In the genomic region with DNA sequence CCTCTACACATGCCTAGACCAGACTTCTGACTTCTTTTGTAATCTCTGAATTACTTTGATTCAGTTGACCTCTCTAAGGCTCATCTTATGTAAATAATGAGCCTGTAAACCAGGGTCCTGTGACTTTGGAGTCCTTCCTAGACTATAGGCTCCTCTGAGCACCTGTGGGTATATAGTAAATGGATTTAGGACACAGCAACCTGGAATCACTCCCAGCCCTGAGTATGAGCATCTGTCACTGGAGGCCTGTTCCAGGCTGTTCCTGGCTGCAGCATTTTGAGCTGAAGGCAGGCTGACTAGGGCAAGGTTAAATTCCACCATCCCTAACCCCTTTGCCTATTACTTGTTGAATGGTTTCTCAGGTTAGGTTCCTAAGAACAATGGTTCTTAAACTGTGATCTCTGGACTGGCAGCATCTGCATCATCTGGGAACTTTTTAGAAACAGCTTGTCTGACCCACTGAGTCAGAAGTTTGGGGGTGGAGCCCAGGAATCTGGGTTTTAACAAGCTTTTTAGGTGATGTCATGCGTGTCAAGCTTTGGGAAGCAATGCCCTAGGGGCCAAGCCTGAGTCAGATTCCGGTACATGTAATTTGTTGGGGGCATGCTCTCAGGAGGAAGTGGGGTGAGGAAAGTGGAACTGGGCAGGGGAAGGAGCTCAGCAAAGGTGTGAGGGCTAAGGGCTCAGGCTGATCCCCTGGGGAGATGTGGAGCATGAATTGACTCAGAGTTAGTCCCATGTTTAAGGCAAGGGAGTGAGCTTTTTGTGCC, we compare ENCODE assay signal across 9 cellular contexts. TPM values are rescaled to one million over a fixed set of nuclear protein-coding genes. Genes with fewer than 3 reads are reported as not detected.
DNase-seq lines count a peak whose midpoint lies in the region; ATAC-seq lines count a peak whose summit lies in the region.
"Had no signal": no experiment of that assay in that cellular context is flagged by ENCODE, and none has a peak within 500 bp of the region (broad histone marks: within the 10 kb centered on the region; RNA-seq: fewer than 3 reads in every experiment).

No MANE protein-coding gene starts in this region.

- H3K27me3 Mint-ChIP-seq in activated CD4-positive, alpha-beta T cell treated with anti-CD3 and anti-CD28 coated beads for 36 hours, result no peaks in the 10 kb centered on the region
- H3K27me3 Mint-ChIP-seq: naive B cell had no signal

- POLR2A ChIA-PET in activated CD4-positive, alpha-beta T cell treated with anti-CD3 and anti-CD28 coated beads for 36 hours (lab: Charles Lee), result no interaction called here

- CTCF ChIA-PET in activated CD4-positive, alpha-beta T cell treated with anti-CD3 and anti-CD28 coated beads for 36 hours (lab: Charles Lee), result interaction anchor here (0.7 to 1.1 kb wide), 3 partner anchors 41 to 184 kb away, joined by 3 to 4 read pairs (median 3); no protein-coding TSS in a partner anchor

- no peak overlapping the region for H3K4me3 Mint-ChIP-seq in activated CD4-positive, alpha-beta T cell treated with anti-CD3 and anti-CD28 coated beads for 36 hours

- no peaks in the 10 kb centered on the region for H3K9me3 Mint-ChIP-seq in activated CD4-positive, alpha-beta T cell treated with anti-CD3 and anti-CD28 coated beads for 36 hours (ENCODE audit: low read depth)
- H3K9me3 Mint-ChIP-seq: naive B cell had no signal

- peak; percentile 19 for DNase-seq in NCI-H69 (lab: John Stamatoyannopoulos, UW)
- DNase-seq in germinal center (ENCODE audit: low spot score), result peak; percentile 70
- no peak for DNase-seq in putamen (ENCODE audit: low spot score)
- no peak for DNase-seq in NCI-H2196 (lab: John Stamatoyannopoulos, UW; ENCODE audit: unreplicated experiment)
- DNase-seq in NCI-H1092 (lab: John Stamatoyannopoulos, UW), result no peak
- no peak for DNase-seq in activated CD4-positive, alpha-beta T cell treated with anti-CD3 and anti-CD28 coated beads for 36 hours
- DNase-seq: naive B cell had no signal

- intact Hi-C loops in activated CD4-positive, alpha-beta T cell treated with anti-CD3 and anti-CD28 coated beads for 36 hours (cut with DNase I, micrococcal nuclease), result loop anchor here in 1 of 2 experiments (10.0 kb wide), 1 partner anchor 325 kb away; no protein-coding TSS in a partner anchor

- no peak overlapping the region for H3K27ac Mint-ChIP-seq in activated CD4-positive, alpha-beta T cell treated with anti-CD3 and anti-CD28 coated beads for 36 hours
- H3K27ac Mint-ChIP-seq: naive B cell had no signal

- ATAC-seq in GM18520 (IDR thresholded peaks at IDR 0.05; ENCODE audit: unreplicated experiment) (peak; percentile 71), HG02610 (IDR thresholded peaks at IDR 0.05; ENCODE audit: unreplicated experiment) (peak; percentile 85)
- no peak for ATAC-seq in activated CD4-positive, alpha-beta T cell treated with anti-CD3 and anti-CD28 coated beads for 36 hours

- peaks cover 14% of the 10 kb centered on the region for H3K4me1 Mint-ChIP-seq in activated CD4-positive, alpha-beta T cell treated with anti-CD3 and anti-CD28 coated beads for 36 hours

- no peaks in the 10 kb centered on the region for H3K36me3 Mint-ChIP-seq in activated CD4-positive, alpha-beta T cell treated with anti-CD3 and anti-CD28 coated beads for 36 hours (ENCODE audit: low read depth)
- H3K36me3 Mint-ChIP-seq: naive B cell had no signal

RNA-seq across cellular contexts. Expression of a gene that starts 28.2 kb away (rescaled TPM):
- 1 to 10 TPM; 1.4 to 1.7 TPM for total RNA-seq in activated CD4-positive, alpha-beta T cell treated with anti-CD3 and anti-CD28 coated beads for 36 hours

RNA-seq across cellular contexts. Expression of a gene that starts 47.5 kb away (rescaled TPM):
- total RNA-seq in activated CD4-positive, alpha-beta T cell treated with anti-CD3 and anti-CD28 coated beads for 36 hours, result under 1 TPM; 0.07 to 0.09 TPM

Comparison
In these comparisons a context has a peak if more than half of its experiments do, and no peak if none do; other contexts are left out.
1. DNase-seq: peak in NCI-H69 (single experiment) and germinal center (single experiment); none in putamen (single experiment), NCI-H2196 (single experiment), NCI-H1092 (single experiment) and activated CD4-positive, alpha-beta T cell treated with anti-CD3 and anti-CD28 coated beads for 36 hours (single experiment).